Comparison of ENCODE assay signal across 12 cellular contexts in genomic region chr10:7085147-7085912, GRCh38.
A peak's percentile ranks its signal among the peaks of the same experiment; 100 is the strongest.
DNase-seq lines count a peak whose midpoint lies in the region; TF ChIP-seq lines count a peak whose summit lies in the region.
"Had no signal": no experiment of that assay in that cellular context is flagged by ENCODE, and none has a peak within 500 bp of the region (broad histone marks: within the 10 kb centered on the region; RNA-seq: fewer than 3 reads in every experiment).

No MANE protein-coding gene starts in this region.

- H3K4me3 Mint-ChIP-seq in osteocyte (ENCODE audit: unreplicated experiment): peak overlapping the region; percentile 55
- H3K4me3 Mint-ChIP-seq: activated naive CD4-positive, alpha-beta T cell treated with anti-CD3 and anti-CD28 coated beads, Interleukin-2, amount 50 U/mL, for 24 hours; dendritic cell treated with granulocyte-macrophage colony-stimulating factor and Interleukin-4, amounts not matched to agents 40 ng/mL and 50 ng/mL, for 4 days; T-helper 17 cell had no signal

- H3K9me3 Mint-ChIP-seq in osteocyte (ENCODE audit: unreplicated experiment): no peaks in the 10 kb centered on the region
- H3K9me3 Mint-ChIP-seq: activated naive CD4-positive, alpha-beta T cell treated with anti-CD3 and anti-CD28 coated beads, Interleukin-2, amount 50 U/mL, for 24 hours had no signal

- H3K4me1 Mint-ChIP-seq in osteocyte (ENCODE audit: unreplicated experiment): peaks cover 37% of the 10 kb centered on the region
- H3K4me1 Mint-ChIP-seq: activated naive CD4-positive, alpha-beta T cell treated with anti-CD3 and anti-CD28 coated beads, Interleukin-2, amount 50 U/mL, for 24 hours had no signal

- H3K27me3 Mint-ChIP-seq in osteocyte (ENCODE audit: unreplicated experiment): no peaks in the 10 kb centered on the region
- H3K27me3 Mint-ChIP-seq: dendritic cell treated with granulocyte-macrophage colony-stimulating factor and Interleukin-4, amounts not matched to agents 40 ng/mL and 50 ng/mL, for 4 days had no signal

- peak; percentile 7 for DNase-seq in Daoy (ENCODE audit: low read depth)
- DNase-seq in NCI-H1092 (lab: John Stamatoyannopoulos, UW): peak; percentile 0
- DNase-seq in epidermal melanocyte (ENCODE audit: insufficient read length, low spot score): peak; percentile 64
- no peak for DNase-seq in osteocyte (ENCODE audit: extremely low spot score, unreplicated experiment)
- no peak for DNase-seq in NCI-H1436 (lab: John Stamatoyannopoulos, UW)
- no peak for DNase-seq in 8988T
- no peak for DNase-seq in effector CD4-positive, alpha-beta T cell
- no peak for DNase-seq in NCI-H1436 treated with DMSO at 0.1 percent for 48 hours (lab: John Stamatoyannopoulos, UW)
- DNase-seq: NCI-H1105, T-helper 17 cell had no signal

- TF ChIP-seq CTCF in osteocyte (IDR thresholded peaks at IDR 0.05): no peak

- no peaks in the 10 kb centered on the region for H3K36me3 Mint-ChIP-seq in osteocyte (ENCODE audit: unreplicated experiment)
- H3K36me3 Mint-ChIP-seq: activated naive CD4-positive, alpha-beta T cell treated with anti-CD3 and anti-CD28 coated beads, Interleukin-2, amount 50 U/mL, for 24 hours had no signal

- peak overlapping the region; percentile 77 for H3K27ac Mint-ChIP-seq in osteocyte (ENCODE audit: unreplicated experiment)
- H3K27ac Mint-ChIP-seq: activated naive CD4-positive, alpha-beta T cell treated with anti-CD3 and anti-CD28 coated beads, Interleukin-2, amount 50 U/mL, for 24 hours; dendritic cell treated with granulocyte-macrophage colony-stimulating factor and Interleukin-4, amounts not matched to agents 40 ng/mL and 50 ng/mL, for 4 days; T-helper 17 cell had no signal

Comparison
In these comparisons a context has a peak if more than half of its experiments do, and no peak if none do; other contexts are left out.
1. DNase-seq: peak in Daoy (single experiment), NCI-H1092 (single experiment) and epidermal melanocyte (single experiment); none in osteocyte (single experiment), NCI-H1436 (single experiment), 8988T (single experiment), effector CD4-positive, alpha-beta T cell (single experiment) and NCI-H1436 treated with DMSO at 0.1 percent for 48 hours (single experiment).